Comparison of ENCODE assay signal across 7 cellular contexts in the genomic region with DNA sequence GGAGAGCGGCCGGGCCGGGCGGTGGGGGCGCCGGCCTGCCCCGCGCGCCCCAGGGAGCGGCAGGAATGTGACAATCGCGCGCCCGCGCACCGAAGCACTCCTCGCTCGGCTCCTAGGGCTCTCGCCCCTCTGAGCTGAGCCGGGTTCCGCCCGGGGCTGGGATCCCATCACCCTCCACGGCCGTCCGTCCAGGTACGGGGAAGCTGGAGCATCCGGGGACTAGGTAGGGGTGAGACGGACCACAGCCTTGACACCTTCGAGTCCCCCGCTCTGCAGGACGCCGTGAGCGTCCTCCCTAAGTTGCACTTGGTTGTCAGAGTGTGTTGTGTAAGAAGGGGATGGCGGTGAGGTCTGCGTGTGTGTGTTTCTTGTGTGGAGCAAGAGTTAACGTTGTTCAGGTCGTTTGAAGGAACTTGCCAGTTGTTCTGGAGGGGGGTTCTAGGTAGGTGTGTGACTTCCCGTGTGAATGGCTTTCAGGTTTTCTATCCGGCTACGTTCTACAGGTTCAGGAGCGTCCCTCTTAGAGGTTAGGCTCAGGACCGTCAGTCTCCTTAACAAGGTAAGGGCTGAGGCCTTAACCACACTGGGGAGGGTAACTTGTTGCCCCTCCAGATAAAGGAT. TPM values are rescaled to one million over a fixed set of nuclear protein-coding genes. Genes with fewer than 3 reads are reported as not detected.
DNase-seq lines count a peak whose midpoint lies in the region; ATAC-seq and TF ChIP-seq lines count a peak whose summit lies in the region.

No MANE protein-coding gene starts in this region.

- peak overlapping the region; percentile 73 to 90 for H3K27ac ChIP-seq in testis

- no peak for TF ChIP-seq POLR2A in testis (IDR thresholded peaks at IDR 0.05)

- DNase-seq in LNCaP clone FGC (ENCODE audit: low read depth) (no peak), left lobe of liver (ENCODE audit: low spot score) (no peak), testis (peak; percentile 50), NCI-H82 (lab: John Stamatoyannopoulos, UW) (no peak), NCI-H1694 treated with DMSO at 0.1 percent for 48 hours (lab: John Stamatoyannopoulos, UW) (no peak)
- DNase-seq in stimulated activated naive CD4-positive, alpha-beta T cell (lab: John Stamatoyannopoulos, UW), result no peak

- H3K4me3 Mint-ChIP-seq in brain, result peak overlapping the region; percentile 73 to 90 (median 82)

- H3K27me3 Mint-ChIP-seq in brain, result peaks cover 74% of the 10 kb centered on the region

- no peaks in the 10 kb centered on the region for H3K27me3 ChIP-seq in testis

- ATAC-seq in left lobe of liver, result peak; percentile 14

- H3K4me3 ChIP-seq in LNCaP clone FGC (ENCODE audit: low read depth, low read length) (peak overlapping the region; percentile 62), testis (peak overlapping the region; percentile 59 to 63)

- peaks cover 14 to 37% (median 33%) of the 10 kb centered on the region in 5 experiments for H3K9me3 Mint-ChIP-seq in brain

- 4 to 6% methylated on average over 17 to 41 of the region's 42 CpGs for WGBS in testis, 2 donors

- peak overlapping the region in 3 of 5 experiments; percentile 72 to 81 (median 81) for H3K27ac Mint-ChIP-seq in brain

- intact Hi-C loops in testis (cut with DNase I; ENCODE audit: low total_unique reads), result no loop called here

- peaks cover 11% of the 10 kb centered on the region for H3K4me1 ChIP-seq in testis

- peaks cover 24% of the 10 kb centered on the region for H3K4me1 Mint-ChIP-seq in brain

- TF ChIP-seq CTCF in LNCaP clone FGC (IDR thresholded peaks at IDR 0.05; ENCODE audit: control insufficient read depth, extremely low read depth, insufficient read depth) (no peak), brain (conservative IDR thresholded peaks at IDR 0.05) (no peak), testis (IDR thresholded peaks at IDR 0.05) (no peak)

- no peaks in the 10 kb centered on the region for H3K9me3 ChIP-seq in testis

- H3K36me3 Mint-ChIP-seq in brain, result peaks cover 10% of the 10 kb centered on the region

- H3K36me3 ChIP-seq in testis (ENCODE audit: low read depth, missing control alignments), result no peaks in the 10 kb centered on the region

RNA-seq across cellular contexts. Expression of a gene that starts 0.4 kb away (rescaled TPM):
- polyA plus RNA-seq in brain (ENCODE audit: insufficient read depth, low read depth, low replicate concordance) (1.7 TPM), testis (ENCODE audit: insufficient read depth, low read depth, low replicate concordance) (49.6 TPM)
- total RNA-seq in left lobe of liver (39.0 TPM), testis (10 to 100 TPM; 35.4 to 51.3 TPM)

RNA-seq across cellular contexts. Expression of a gene that starts 43.9 kb away (rescaled TPM):
- 0.14 TPM for polyA plus RNA-seq in brain (ENCODE audit: insufficient read depth, low read depth, low replicate concordance)
- 2.5 TPM for total RNA-seq in left lobe of liver
- under 1 TPM; 0.24 to 0.31 TPM for total RNA-seq in testis
- 0.38 TPM for polyA plus RNA-seq in testis (ENCODE audit: insufficient read depth, low read depth, low replicate concordance)
